In the genomic region with DNA sequence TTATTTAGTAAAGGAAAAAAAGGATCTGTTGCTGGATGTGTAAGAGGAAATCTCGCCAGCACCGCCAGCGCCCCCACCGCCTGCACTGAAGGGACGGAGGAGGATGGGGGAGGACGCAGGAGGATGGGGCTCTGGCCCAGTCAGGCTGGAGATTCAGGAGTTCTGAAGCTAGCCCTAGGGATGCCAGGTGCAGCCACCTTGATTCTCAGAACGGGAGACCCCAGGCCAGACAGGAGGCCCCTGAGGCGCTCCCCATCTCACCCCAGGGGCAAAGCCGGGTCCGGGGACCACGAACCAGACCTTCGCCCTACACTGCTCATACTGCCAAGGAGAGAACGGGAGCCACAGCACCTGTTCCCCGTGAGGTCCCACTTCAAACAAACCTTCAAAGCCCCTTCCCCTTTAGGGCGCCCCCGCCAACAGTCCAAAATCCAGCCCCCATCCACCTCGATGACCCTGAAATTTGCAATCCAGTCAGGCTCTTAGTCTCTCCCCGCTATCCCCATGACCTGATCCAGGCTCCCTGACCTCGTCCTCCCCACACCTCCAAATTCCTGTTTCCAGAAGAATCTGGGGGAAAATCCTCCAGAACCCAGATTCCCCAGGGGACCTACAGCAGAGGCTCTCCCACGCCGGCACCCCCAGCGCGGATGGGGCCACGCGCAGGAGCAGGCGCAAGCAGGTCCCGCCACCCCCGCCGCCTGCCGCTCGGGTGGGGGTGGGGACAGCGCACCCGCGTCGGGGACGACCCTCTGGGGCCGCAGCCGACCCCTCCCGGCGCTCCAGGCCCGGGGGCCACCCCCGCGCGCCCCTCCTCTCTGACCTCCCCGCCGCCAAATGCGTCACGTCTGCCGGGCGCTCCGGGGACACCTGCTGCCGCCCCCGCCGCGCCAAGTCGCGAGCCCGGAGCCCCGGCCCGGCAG, we compare ENCODE assay signal across 2 cellular contexts.
TF ChIP-seq lines count a peak whose summit lies in the region.

No MANE protein-coding gene starts in this region.

TF ChIP-seq in SK-N-SH, 30 proteins besides CTCF, POLR2A, EP300 and RAD21:
- TF ChIP-seq JUND (IDR thresholded peaks at IDR 0.05) (no peak), TAF1 (IDR thresholded peaks at IDR 0.05; ENCODE audit: borderline replicate concordance, low read depth, low read length) (no peak), GATA2 (CRISPR knock-in tag; IDR thresholded peaks at IDR 0.05) (no peak), RFX5 (IDR thresholded peaks at IDR 0.05; ENCODE audit: low read length) (no peak), GABPA (IDR thresholded peaks at IDR 0.05; ENCODE audit: low read depth) (no peak), NRF1 (IDR thresholded peaks at IDR 0.05; ENCODE audit: low read depth, low read length) (no peak), NFIC (IDR thresholded peaks at IDR 0.05; ENCODE audit: borderline replicate concordance) (no peak), CHD2 (IDR thresholded peaks at IDR 0.05; ENCODE audit: low read length, partially characterized antibody) (no peak), SMC3 (IDR thresholded peaks at IDR 0.05; ENCODE audit: low read depth, low read length) (no peak), FOXM1 (IDR thresholded peaks at IDR 0.05; ENCODE audit: low read depth) (no peak), REST (IDR thresholded peaks at IDR 0.05; ENCODE audit: low read depth, low read length) (no peak), USF1 (IDR thresholded peaks at IDR 0.05; ENCODE audit: borderline replicate concordance, low read depth) (no peak), RCOR1 (IDR thresholded peaks at IDR 0.05; ENCODE audit: low read length) (no peak), MEF2A (IDR thresholded peaks at IDR 0.05; ENCODE audit: borderline replicate concordance, low read depth) (no peak)
- TF ChIP-seq, protein P1, sequence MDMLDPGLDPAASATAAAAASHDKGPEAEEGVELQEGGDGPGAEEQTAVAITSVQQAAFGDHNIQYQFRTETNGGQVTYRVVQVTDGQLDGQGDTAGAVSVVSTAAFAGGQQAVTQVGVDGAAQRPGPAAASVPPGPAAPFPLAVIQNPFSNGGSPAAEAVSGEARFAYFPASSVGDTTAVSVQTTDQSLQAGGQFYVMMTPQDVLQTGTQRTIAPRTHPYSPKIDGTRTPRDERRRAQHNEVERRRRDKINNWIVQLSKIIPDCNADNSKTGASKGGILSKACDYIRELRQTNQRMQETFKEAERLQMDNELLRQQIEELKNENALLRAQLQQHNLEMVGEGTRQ (IDR thresholded peaks at IDR 0.05; ENCODE audit: borderline replicate concordance, low read depth, low read length), result no peak
- TF ChIP-seq, protein P2, sequence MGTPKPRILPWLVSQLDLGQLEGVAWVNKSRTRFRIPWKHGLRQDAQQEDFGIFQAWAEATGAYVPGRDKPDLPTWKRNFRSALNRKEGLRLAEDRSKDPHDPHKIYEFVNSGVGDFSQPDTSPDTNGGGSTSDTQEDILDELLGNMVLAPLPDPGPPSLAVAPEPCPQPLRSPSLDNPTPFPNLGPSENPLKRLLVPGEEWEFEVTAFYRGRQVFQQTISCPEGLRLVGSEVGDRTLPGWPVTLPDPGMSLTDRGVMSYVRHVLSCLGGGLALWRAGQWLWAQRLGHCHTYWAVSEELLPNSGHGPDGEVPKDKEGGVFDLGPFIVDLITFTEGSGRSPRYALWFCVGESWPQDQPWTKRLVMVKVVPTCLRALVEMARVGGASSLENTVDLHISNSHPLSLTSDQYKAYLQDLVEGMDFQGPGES (IDR thresholded peaks at IDR 0.05; ENCODE audit: low read depth, low read length), result no peak
TF ChIP-seq in SK-N-SH: peak in this region for 0.

TF ChIP-seq in SK-N-SH treated with all-trans-retinoic acid at 6 μM for 48 hours, 23 proteins besides CTCF, POLR2A, EP300 and RAD21:
- TF ChIP-seq ZFP3 (CRISPR knock-in tag; IDR thresholded peaks at IDR 0.05), result no peak
